ENCODE assay signal across 8 cellular contexts in the genomic region with DNA sequence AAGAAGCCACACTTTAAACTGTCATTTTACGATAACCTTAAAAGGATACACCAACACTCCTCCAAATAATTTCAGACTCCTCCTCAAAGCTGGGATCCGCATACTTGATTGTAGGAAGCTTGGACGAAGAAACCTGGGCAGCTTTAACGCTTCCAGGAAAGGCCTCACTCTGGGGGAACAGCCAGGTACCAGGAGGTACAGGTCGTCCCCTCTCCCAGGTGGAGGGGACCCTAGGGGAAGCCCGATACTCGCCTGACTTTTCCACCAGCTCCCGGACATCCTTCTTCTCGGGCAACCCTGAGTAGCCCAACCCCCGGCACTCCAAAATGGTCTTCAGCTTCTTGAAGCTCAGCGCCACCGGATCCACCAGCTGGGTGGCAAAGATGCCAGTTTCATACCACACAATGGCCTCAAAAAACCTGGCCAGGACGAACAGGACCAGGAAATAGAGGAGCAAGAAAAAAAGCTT. TPM values are rescaled to one million over a fixed set of nuclear protein-coding genes. Genes with fewer than 3 reads are reported as not detected.
A peak's percentile ranks its signal among the peaks of the same experiment; 100 is the strongest.
DNase-seq lines count a peak whose midpoint lies in the region; ATAC-seq and TF ChIP-seq lines count a peak whose summit lies in the region.

No MANE protein-coding gene starts in this region.

- intact Hi-C loops in vagina (cut with DNase I): loop anchor here (2.0 kb wide), 1 partner anchor 60 kb away; a partner anchor contains a TSS

- peaks cover 26% of the 10 kb centered on the region for H3K36me3 ChIP-seq in DND-41 (ENCODE audit: insufficient read depth, low read length)
- no peaks in the 10 kb centered on the region for H3K36me3 ChIP-seq in neural progenitor cell
- H3K36me3 ChIP-seq in vagina: peaks cover 2 to 14% of the 10 kb centered on the region in 2 donors

- peaks cover 17% of the 10 kb centered on the region for H3F3A ChIP-seq in neural progenitor cell (ENCODE audit: low read depth)

- no peak for TF ChIP-seq POLR2A in vagina (IDR thresholded peaks at IDR 0.05)

- H3K4me3 Mint-ChIP-seq in neural progenitor cell: peak overlapping the region; percentile 96

- H3K9me3 ChIP-seq in DND-41 (ENCODE audit: insufficient read depth, low read length, severe bottlenecking) (no peaks in the 10 kb centered on the region), neural progenitor cell (ENCODE audit: low read depth) (no peaks in the 10 kb centered on the region), vagina (no peaks in the 10 kb centered on the region)

- peak; percentile 20; the same call in 1 of the 3 replicates for ATAC-seq in DND-41 (ENCODE audit: insufficient read depth, low read depth)
- ATAC-seq in HG02973 (IDR thresholded peaks at IDR 0.05; ENCODE audit: unreplicated experiment): no peak

- H3K27me3 Mint-ChIP-seq in neural progenitor cell (ENCODE audit: insufficient read depth, low read depth): peaks cover 2% of the 10 kb centered on the region

- no peak for TF ChIP-seq CTCF in DND-41 (IDR thresholded peaks at IDR 0.05; ENCODE audit: borderline replicate concordance, extremely low read depth, low read length, poor library complexity, severe bottlenecking)
- no peak for TF ChIP-seq CTCF in neural progenitor cell (IDR thresholded peaks at IDR 0.05)
- TF ChIP-seq CTCF in vagina (IDR thresholded peaks at IDR 0.05): no peak

- peak overlapping the region; percentile 83 for H3K4me2 ChIP-seq in DND-41 (ENCODE audit: insufficient read depth, low read length)
- H3K4me2 ChIP-seq in neural progenitor cell: peak overlapping the region; percentile 97

- peak overlapping the region; percentile 89 for H3K9ac ChIP-seq in DND-41 (ENCODE audit: low read depth, low read length)
- peak overlapping the region; percentile 65 for H3K9ac ChIP-seq in neural progenitor cell

- H3K27me3 ChIP-seq in DND-41 (ENCODE audit: insufficient read depth, low read length, poor library complexity) (no peaks in the 10 kb centered on the region), neural progenitor cell (no peaks in the 10 kb centered on the region), vagina (no peaks in the 10 kb centered on the region)

- H3K27ac ChIP-seq in DND-41 (ENCODE audit: low read length) (peak overlapping the region; percentile 81), neural progenitor cell (peak overlapping the region; percentile 88), vagina (peak overlapping the region; percentile 96)

- peaks cover 27% of the 10 kb centered on the region for H3K4me1 Mint-ChIP-seq in neural progenitor cell

- H3K36me3 Mint-ChIP-seq in neural progenitor cell: peaks cover 5% of the 10 kb centered on the region

- H3K4me3 ChIP-seq in DND-41 (ENCODE audit: low read depth in 1 of 2, low read length in 2 of 2): peak overlapping the region; percentile 88 to 89
- peak overlapping the region; percentile 91 for H3K4me3 ChIP-seq in neural progenitor cell
- H3K4me3 ChIP-seq in vagina: peak overlapping the region; percentile 87 to 91

- H3K79me2 ChIP-seq in DND-41 (ENCODE audit: insufficient read depth, low read length) (peaks cover 56% of the 10 kb centered on the region), neural progenitor cell (ENCODE audit: low read depth) (peaks cover 26% of the 10 kb centered on the region)

- H3K27ac Mint-ChIP-seq in neural progenitor cell: peak overlapping the region; percentile 88

- H4K20me1 ChIP-seq in DND-41 (ENCODE audit: insufficient read depth, low read length) (peaks cover 19% of the 10 kb centered on the region), neural progenitor cell (ENCODE audit: low read depth) (peaks cover 27% of the 10 kb centered on the region)

- H3K9me3 Mint-ChIP-seq in neural progenitor cell: no peaks in the 10 kb centered on the region

- H2AFZ ChIP-seq in DND-41 (ENCODE audit: low read depth, low read length) (peak overlapping the region; percentile 89), neural progenitor cell (replicated peaks) (peak overlapping the region; percentile 89)

- H3K4me1 ChIP-seq in DND-41 (ENCODE audit: insufficient read depth, low read length): peaks cover 30% of the 10 kb centered on the region
- H3K4me1 ChIP-seq in neural progenitor cell: peaks cover 22% of the 10 kb centered on the region
- peaks cover 37% of the 10 kb centered on the region for H3K4me1 ChIP-seq in vagina

- DNase-seq in DND-41 (peak; percentile 47), Kasumi-1 (lab: John Stamatoyannopoulos, UW) (peak; percentile 35 to 41), activated T-cell treated with anti-CD3 and anti-CD28 coated beads for 4 hours (peak; percentile 3), fibroblast of peridontal ligament (ENCODE audit: extremely low read depth) (peak; percentile 25), neural progenitor cell (ENCODE audit: low spot score) (peak; percentile 44), vagina (ENCODE audit: extremely low spot score in 2 of 2) (no peak), NCI-H1930 (lab: John Stamatoyannopoulos, UW) (no peak)

RNA-seq across cellular contexts. Expression of a gene that starts 1.2 kb away (rescaled TPM):
- total RNA-seq in neural progenitor cell (ENCODE audit: low replicate concordance) (15.9 and 26.5 TPM in 2 replicates), vagina (23.3 TPM)

RNA-seq across cellular contexts. Expression of a gene that starts 59.2 kb away (rescaled TPM):
- 19.0 and 21.9 TPM in 2 replicates for total RNA-seq in neural progenitor cell (ENCODE audit: low replicate concordance)
- total RNA-seq in vagina: 49.6 TPM

Comparison
In these comparisons a context has a peak if more than half of its experiments do, and no peak if none do; other contexts are left out.
1. DNase-seq: peak in DND-41 (single experiment), Kasumi-1 (2 of 2), activated T-cell treated with anti-CD3 and anti-CD28 coated beads for 4 hours (single experiment), fibroblast of peridontal ligament (single experiment) and neural progenitor cell (single experiment); none in vagina (0 of 2) and NCI-H1930 (0 of 2).
2. Peak in every context shown above with its lines, with median percentiles within 50 percentile points of each other: H3K27ac ChIP-seq and H3K4me3 ChIP-seq.